ENCODE assay signal across 14 cellular contexts in the genomic region with DNA sequence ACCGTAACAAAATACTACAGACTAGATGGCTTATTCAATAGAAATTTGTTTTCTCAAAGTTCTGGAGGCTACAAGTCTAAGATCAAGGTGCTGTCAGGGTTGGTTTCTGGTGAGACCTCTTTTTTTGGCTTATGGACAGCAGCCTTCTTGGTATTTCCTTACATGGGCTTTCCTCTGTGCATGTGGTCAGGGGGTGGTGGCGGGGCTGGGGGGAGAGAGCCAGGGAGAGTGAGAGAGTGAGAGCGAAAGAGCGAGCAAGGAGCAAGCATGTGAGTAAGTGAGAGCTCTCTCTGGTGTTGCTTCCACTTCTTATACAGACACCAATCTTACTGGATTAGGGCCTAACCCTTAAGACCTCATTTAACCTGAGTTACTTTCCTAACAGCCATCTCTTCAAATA.
DNase-seq lines count a peak whose midpoint lies in the region; ATAC-seq and TF ChIP-seq lines count a peak whose summit lies in the region.
"Had no signal": no experiment of that assay in that cellular context is flagged by ENCODE, and none has a peak within 500 bp of the region (broad histone marks: within the 10 kb centered on the region; RNA-seq: fewer than 3 reads in every experiment).

No MANE protein-coding gene starts in this region.

- peak; percentile 24 for DNase-seq in DND-41
- DNase-seq in islet precursor cell = peak; percentile 57
- DNase-seq in NCI-H1092 treated with DMSO at 0.1 percent for 48 hours (lab: John Stamatoyannopoulos, UW) = no peak
- DNase-seq in glomerular visceral epithelial cell (ENCODE audit: extremely low spot score) = no peak
- no peak for DNase-seq in posterior vena cava (ENCODE audit: low spot score)
- DNase-seq: NCI-H1417 treated with DMSO at 0.1 percent for 48 hours, NCI-H345 had no signal

- ATAC-seq in DND-41 (ENCODE audit: insufficient read depth, low read depth) (peak; percentile 55; the same call in 2 of the 3 replicates), GM18873 (IDR thresholded peaks at IDR 0.05; ENCODE audit: low FRiP score, unreplicated experiment) (peak; percentile 60), HG02973 (IDR thresholded peaks at IDR 0.05; ENCODE audit: unreplicated experiment) (no peak)
- ATAC-seq: SK-N-SH treated with all-trans-retinoic acid at 6 μM for 48 hours had no signal

- no peak overlapping the region for H2AFZ ChIP-seq in DND-41 (ENCODE audit: low read depth, low read length)
- no peak overlapping the region for H2AFZ ChIP-seq in Loucy (ENCODE audit: low read length)
- H2AFZ ChIP-seq: parathyroid adenoma had no signal

- H3K9me3 ChIP-seq in DND-41 (ENCODE audit: insufficient read depth, low read length, severe bottlenecking) (no peaks in the 10 kb centered on the region), Loucy (ENCODE audit: insufficient read depth, low read depth, low read length) (no peaks in the 10 kb centered on the region)

- H3K36me3 ChIP-seq in DND-41 (ENCODE audit: insufficient read depth, low read length) (no peaks in the 10 kb centered on the region), Loucy (ENCODE audit: insufficient read depth, low read length) (no peaks in the 10 kb centered on the region)

- no peak overlapping the region for H3K27ac ChIP-seq in DND-41 (ENCODE audit: low read length)
- H3K27ac ChIP-seq: KMS-11, parathyroid adenoma had no signal

- H3K27me3 ChIP-seq in DND-41 (ENCODE audit: insufficient read depth, low read length, poor library complexity) (no peaks in the 10 kb centered on the region), Loucy (ENCODE audit: insufficient read depth, low read length, poor library complexity, severe bottlenecking) (no peaks in the 10 kb centered on the region)

- H3K4me1 ChIP-seq in DND-41 (ENCODE audit: insufficient read depth, low read length) = no peaks in the 10 kb centered on the region
- H3K4me1 ChIP-seq in Loucy (ENCODE audit: insufficient read depth, low read length, poor library complexity, severe bottlenecking) = peaks cover 9% of the 10 kb centered on the region
- H3K4me1 ChIP-seq: parathyroid adenoma had no signal

- H3K9ac ChIP-seq in DND-41 (ENCODE audit: low read depth, low read length) (no peak overlapping the region), Loucy (ENCODE audit: low read depth, low read length, poor library complexity, severe bottlenecking) (no peak overlapping the region)
- H3K9ac ChIP-seq: KMS-11, parathyroid adenoma had no signal

- H4K20me1 ChIP-seq in DND-41 (ENCODE audit: insufficient read depth, low read length) (no peaks in the 10 kb centered on the region), Loucy (ENCODE audit: insufficient read depth, low read length, poor library complexity, severe bottlenecking) (no peaks in the 10 kb centered on the region)

- no peaks in the 10 kb centered on the region for H3F3A ChIP-seq in Loucy (ENCODE audit: low read depth)

- H3K4me2 ChIP-seq in DND-41 (ENCODE audit: insufficient read depth, low read length) (no peak overlapping the region), Loucy (ENCODE audit: low read depth, low read length, poor library complexity, severe bottlenecking) (peak overlapping the region; percentile 1)
- H3K4me2 ChIP-seq: KMS-11, smooth muscle cell had no signal

- H3K79me2 ChIP-seq in DND-41 (ENCODE audit: insufficient read depth, low read length) = no peaks in the 10 kb centered on the region
- H3K79me2 ChIP-seq in Loucy (ENCODE audit: insufficient read depth, low read length) = no peaks in the 10 kb centered on the region
- H3K79me2 ChIP-seq: parathyroid adenoma had no signal

- H3K9me2 ChIP-seq in Loucy (replicated peaks; ENCODE audit: low read depth, low read length) = no peaks in the 10 kb centered on the region

- TF ChIP-seq CTCF in DND-41 (IDR thresholded peaks at IDR 0.05; ENCODE audit: borderline replicate concordance, extremely low read depth, low read length, poor library complexity, severe bottlenecking) (no peak), Loucy (conservative IDR thresholded peaks at IDR 0.05; ENCODE audit: low read length) (no peak)

- intact Hi-C loops in posterior vena cava (cut with DNase I) = no loop called here

- H3K4me3 ChIP-seq in DND-41 (ENCODE audit: low read depth in 1 of 2, low read length in 2 of 2) (no peak overlapping the region), Loucy (ENCODE audit: low read length, poor library complexity, severe bottlenecking) (no peak overlapping the region)
- H3K4me3 ChIP-seq: smooth muscle cell had no signal

Comparison
In these comparisons a context has a peak if more than half of its experiments do, and no peak if none do; other contexts are left out.
1. DNase-seq: peak in DND-41 (single experiment) and islet precursor cell (single experiment); none in NCI-H1092 treated with DMSO at 0.1 percent for 48 hours (single experiment), glomerular visceral epithelial cell (single experiment) and posterior vena cava (single experiment).